In the genomic region with DNA sequence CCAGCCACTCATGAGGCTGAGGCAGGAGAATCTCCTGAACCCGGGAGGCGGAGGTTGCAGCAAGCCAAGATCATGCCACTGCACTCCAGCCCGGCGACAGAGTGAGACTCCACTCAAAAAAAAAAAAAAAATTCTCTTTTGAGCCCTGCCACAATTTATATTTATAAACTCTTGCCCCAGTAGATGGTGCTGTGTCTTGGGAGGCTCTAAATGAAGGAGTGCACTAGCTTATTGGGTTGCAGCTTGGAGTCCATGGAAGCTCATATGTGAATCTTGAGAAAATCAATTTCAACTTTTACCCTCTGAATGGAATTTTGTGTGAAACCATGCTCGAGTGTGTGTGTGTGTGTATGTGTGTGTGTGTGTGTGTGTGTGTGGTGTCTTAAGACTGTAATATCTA, we compare ENCODE assay signal across 1 cellular context.
TF ChIP-seq lines count a peak whose summit lies in the region.

No MANE protein-coding gene starts in this region.

TF ChIP-seq in WTC11, 78 proteins besides CTCF, POLR2A, EP300 and RAD21:
- no peak for TF ChIP-seq USF1 (CRISPR knock-in tag; IDR thresholded peaks at IDR 0.05)
- no peak for TF ChIP-seq ZMAT4 (CRISPR knock-in tag; IDR thresholded peaks at IDR 0.05)
- no peak for TF ChIP-seq OVOL2 (CRISPR knock-in tag; IDR thresholded peaks at IDR 0.05; ENCODE audit: borderline replicate concordance)
- TF ChIP-seq ZNF121 (CRISPR knock-in tag; IDR thresholded peaks at IDR 0.05) = no peak
- TF ChIP-seq STAT6 (CRISPR knock-in tag; conservative IDR thresholded peaks at IDR 0.05; ENCODE audit: low read depth) = no peak
- TF ChIP-seq ZNF671 (CRISPR knock-in tag; IDR thresholded peaks at IDR 0.05) = no peak
- no peak for TF ChIP-seq E2F1 (CRISPR knock-in tag; IDR thresholded peaks at IDR 0.05)
- TF ChIP-seq JAZF1 (CRISPR knock-in tag; IDR thresholded peaks at IDR 0.05) = no peak
- no peak for TF ChIP-seq NFATC4 (CRISPR knock-in tag; IDR thresholded peaks at IDR 0.05)
- TF ChIP-seq IRF2 (CRISPR knock-in tag; IDR thresholded peaks at IDR 0.05; ENCODE audit: borderline replicate concordance, low read depth) = no peak
- no peak for TF ChIP-seq E2F5 (CRISPR knock-in tag; IDR thresholded peaks at IDR 0.05)
- no peak for TF ChIP-seq GTF2I (CRISPR knock-in tag; conservative IDR thresholded peaks at IDR 0.05)
- TF ChIP-seq TEAD4 (CRISPR knock-in tag; IDR thresholded peaks at IDR 0.05) = no peak
- TF ChIP-seq NR1H2 (CRISPR knock-in tag; IDR thresholded peaks at IDR 0.05) = no peak
TF ChIP-seq in WTC11: peak in this region for 0.
